ENCODE assay signal across 19 cellular contexts in genomic region chr15:87365221-87365620, GRCh38.
DNase-seq lines count a peak whose midpoint lies in the region; FAIRE-seq and TF ChIP-seq lines count a peak whose summit lies in the region.
"Had no signal": no experiment of that assay in that cellular context is flagged by ENCODE, and none has a peak within 500 bp of the region (broad histone marks: within the 10 kb centered on the region; RNA-seq: fewer than 3 reads in every experiment).

No MANE protein-coding gene starts in this region.

- H3K4me1 ChIP-seq in mammary epithelial cell (ENCODE audit: insufficient read depth, low read length) = peaks cover 48% of the 10 kb centered on the region
- H3K4me1 ChIP-seq in neural progenitor cell = no peaks in the 10 kb centered on the region
- H3K4me1 ChIP-seq: gastroesophageal sphincter, prostate gland had no signal

- no peaks in the 10 kb centered on the region for H3K79me2 ChIP-seq in mammary epithelial cell (ENCODE audit: insufficient read depth, low read length)
- H3K79me2 ChIP-seq in neural progenitor cell (ENCODE audit: low read depth) = no peaks in the 10 kb centered on the region

- peaks cover 16% of the 10 kb centered on the region for H3K4me1 Mint-ChIP-seq in neural progenitor cell
- H3K4me1 Mint-ChIP-seq: activated naive CD8-positive, alpha-beta T cell treated with anti-CD3 and anti-CD28 coated beads, Interleukin-2, amount 10 ng/mL, durations not matched to agents 7 days and 5 days; B cell had no signal

- H3K9me3 ChIP-seq in mammary epithelial cell (replicated peaks; ENCODE audit: insufficient read depth, low read length) = no peaks in the 10 kb centered on the region
- H3K9me3 ChIP-seq in neural progenitor cell (ENCODE audit: low read depth) = no peaks in the 10 kb centered on the region
- H3K9me3 ChIP-seq: gastroesophageal sphincter, prostate gland, thoracic aorta had no signal

- WGBS in mammary epithelial cell (ENCODE audit: low coverage, missing lambda C conversion rate) = 6% methylated on average over 2 of the region's 2 CpGs

- CTCF ChIA-PET in mammary epithelial cell (lab: Charles Lee; ENCODE audit: low non-redundant PET) = interaction anchor here (0.5 kb wide), 1 partner anchor 105 kb away, joined by 4 read pairs; no protein-coding TSS in a partner anchor

- H3K27me3 Mint-ChIP-seq in neural progenitor cell (ENCODE audit: insufficient read depth, low read depth) = peaks cover 2% of the 10 kb centered on the region
- H3K27me3 Mint-ChIP-seq: B cell had no signal

- peak; percentile 79 for FAIRE-seq in HTR-8/SVneo (lab: Jason Lieb, UNC)
- FAIRE-seq: GM12878 had no signal

- no peak for TF ChIP-seq CTCF in mammary epithelial cell (conservative IDR thresholded peaks at IDR 0.05 in 1 of 2, IDR thresholded peaks at IDR 0.05 in 1 of 2; ENCODE audit: extremely low read depth in 1 of 2, insufficient read depth in 1 of 2, low read depth in 1 of 2, low read length in 2 of 2)
- TF ChIP-seq CTCF in kidney epithelial cell (IDR thresholded peaks at IDR 0.05; ENCODE audit: insufficient read depth, low read length, poor library complexity, severe bottlenecking) = no peak
- no peak for TF ChIP-seq CTCF in neural progenitor cell (IDR thresholded peaks at IDR 0.05)

- no peak overlapping the region for H3K9ac ChIP-seq in mammary epithelial cell (ENCODE audit: insufficient read depth, low read length)
- no peak overlapping the region for H3K9ac ChIP-seq in neural progenitor cell

- H3K27ac ChIP-seq in mammary epithelial cell (ENCODE audit: insufficient read depth, low read depth, low read length) = peak overlapping the region; percentile 35
- H3K27ac ChIP-seq in neural progenitor cell = no peak overlapping the region
- H3K27ac ChIP-seq: gastroesophageal sphincter, prostate gland, thoracic aorta had no signal

- no peak overlapping the region for H3K4me3 Mint-ChIP-seq in neural progenitor cell
- H3K4me3 Mint-ChIP-seq: activated naive CD8-positive, alpha-beta T cell treated with anti-CD3 and anti-CD28 coated beads, Interleukin-2, amount 10 ng/mL, durations not matched to agents 7 days and 5 days; B cell; T-helper 1 cell treated with Interleukin-12 subunit alpha and Interleukin-12 subunit beta and Interleukin-4 antibody, amounts not matched to agents 30 μg/mL and 1 μg/mL, for 36 hours had no signal

- no peaks in the 10 kb centered on the region for H3F3A ChIP-seq in neural progenitor cell (ENCODE audit: low read depth)

- no peaks in the 10 kb centered on the region for H3K36me3 ChIP-seq in mammary epithelial cell (ENCODE audit: insufficient read depth, low read length)
- no peaks in the 10 kb centered on the region for H3K36me3 ChIP-seq in kidney epithelial cell (ENCODE audit: control insufficient read depth, insufficient read depth, low read length)
- H3K36me3 ChIP-seq in neural progenitor cell = no peaks in the 10 kb centered on the region
- H3K36me3 ChIP-seq: gastroesophageal sphincter, prostate gland, thoracic aorta had no signal

- H3K36me3 Mint-ChIP-seq in neural progenitor cell = no peaks in the 10 kb centered on the region
- H3K36me3 Mint-ChIP-seq: activated naive CD8-positive, alpha-beta T cell treated with anti-CD3 and anti-CD28 coated beads, Interleukin-2, amount 10 ng/mL, durations not matched to agents 7 days and 5 days had no signal

- H3K4me2 ChIP-seq in mammary epithelial cell (ENCODE audit: insufficient read depth, low read depth, low read length) (peak overlapping the region; percentile 53), neural progenitor cell (no peak overlapping the region)

- H2AFZ ChIP-seq in mammary epithelial cell (ENCODE audit: low read depth, low read length) (peak overlapping the region; percentile 64), neural progenitor cell (replicated peaks) (no peak overlapping the region)

- DNase-seq in AG08395 (ENCODE audit: low spot score) (peak; percentile 84), HTR-8/SVneo (ENCODE audit: insufficient read length, low spot score) (peak; percentile 48), mammary epithelial cell (peak; percentile 75), kidney epithelial cell (ENCODE audit: low read depth) (peak; percentile 34), NCI-H1436 treated with DMSO at 0.1 percent for 48 hours (lab: John Stamatoyannopoulos, UW) (no peak), neural progenitor cell (ENCODE audit: low spot score) (no peak), NCI-H2196 (lab: John Stamatoyannopoulos, UW; ENCODE audit: unreplicated experiment) (no peak), DMS114 treated with DMSO at 0.1 percent for 48 hours (lab: John Stamatoyannopoulos, UW; ENCODE audit: unreplicated experiment) (no peak)
- DNase-seq: activated CD4-positive, alpha-beta T cell treated with anti-CD3 and anti-CD28 coated beads for 4 hours; activated naive CD8-positive, alpha-beta T cell treated with anti-CD3 and anti-CD28 coated beads, Interleukin-2, amount 10 ng/mL, durations not matched to agents 7 days and 5 days; activated T-cell treated with anti-CD3 and anti-CD28 coated beads for 4 hours; dermis blood vessel endothelial cell; NCI-H526 had no signal

- dilution Hi-C loops in mammary epithelial cell (cut with HindIII; ENCODE audit: low sequenced_read_pairs) = no loop called here

- H3K4me3 ChIP-seq in mammary epithelial cell (replicated peaks in 1 of 3; ENCODE audit: insufficient read depth in 1 of 3, low read depth in 2 of 3, low read length in 3 of 3) = no peak overlapping the region
- H3K4me3 ChIP-seq in kidney epithelial cell (ENCODE audit: low read depth, low read length) = no peak overlapping the region
- no peak overlapping the region for H3K4me3 ChIP-seq in neural progenitor cell
- H3K4me3 ChIP-seq: gastroesophageal sphincter, GM12878, prostate gland, thoracic aorta had no signal

- H3K9me3 Mint-ChIP-seq in neural progenitor cell = no peaks in the 10 kb centered on the region
- H3K9me3 Mint-ChIP-seq: T-helper 1 cell treated with Interleukin-12 subunit alpha and Interleukin-12 subunit beta and Interleukin-4 antibody, amounts not matched to agents 30 μg/mL and 1 μg/mL, for 36 hours had no signal

- H3K27me3 ChIP-seq in mammary epithelial cell (ENCODE audit: insufficient read depth, low read length) (no peaks in the 10 kb centered on the region), kidney epithelial cell (ENCODE audit: control insufficient read depth, insufficient read depth, low read length) (no peaks in the 10 kb centered on the region), neural progenitor cell (no peaks in the 10 kb centered on the region)
- H3K27me3 ChIP-seq: gastroesophageal sphincter had no signal

- no peaks in the 10 kb centered on the region for H4K20me1 ChIP-seq in mammary epithelial cell (ENCODE audit: insufficient read depth, low read length)
- H4K20me1 ChIP-seq in neural progenitor cell (ENCODE audit: low read depth) = no peaks in the 10 kb centered on the region

- H3K27ac Mint-ChIP-seq in neural progenitor cell = no peak overlapping the region
- H3K27ac Mint-ChIP-seq: activated naive CD8-positive, alpha-beta T cell treated with anti-CD3 and anti-CD28 coated beads, Interleukin-2, amount 10 ng/mL, durations not matched to agents 7 days and 5 days; B cell; T-helper 1 cell treated with Interleukin-12 subunit alpha and Interleukin-12 subunit beta and Interleukin-4 antibody, amounts not matched to agents 30 μg/mL and 1 μg/mL, for 36 hours had no signal

- no TSS peak for BruUV-seq in mammary epithelial cell (replicated peaks; lab: Mats Ljungman, UMichigan)

- intact Hi-C loops in mammary epithelial cell (cut with micrococcal nuclease) = loop anchor here (5.0 kb wide), 2 partner anchors 98 to 212 kb away; no protein-coding TSS in a partner anchor

- in situ Hi-C loops in mammary epithelial cell (cut with MboI; ENCODE audit: low sequenced_read_pairs in 2 of 2) = no loop called here

Comparison
In these comparisons a context has a peak if more than half of its experiments do, and no peak if none do; other contexts are left out.
1. DNase-seq: peak in AG08395 (single experiment), HTR-8/SVneo (single experiment), mammary epithelial cell (single experiment) and kidney epithelial cell (single experiment); none in NCI-H1436 treated with DMSO at 0.1 percent for 48 hours (single experiment), neural progenitor cell (single experiment), NCI-H2196 (single experiment) and DMS114 treated with DMSO at 0.1 percent for 48 hours (single experiment).